In the genomic region with DNA sequence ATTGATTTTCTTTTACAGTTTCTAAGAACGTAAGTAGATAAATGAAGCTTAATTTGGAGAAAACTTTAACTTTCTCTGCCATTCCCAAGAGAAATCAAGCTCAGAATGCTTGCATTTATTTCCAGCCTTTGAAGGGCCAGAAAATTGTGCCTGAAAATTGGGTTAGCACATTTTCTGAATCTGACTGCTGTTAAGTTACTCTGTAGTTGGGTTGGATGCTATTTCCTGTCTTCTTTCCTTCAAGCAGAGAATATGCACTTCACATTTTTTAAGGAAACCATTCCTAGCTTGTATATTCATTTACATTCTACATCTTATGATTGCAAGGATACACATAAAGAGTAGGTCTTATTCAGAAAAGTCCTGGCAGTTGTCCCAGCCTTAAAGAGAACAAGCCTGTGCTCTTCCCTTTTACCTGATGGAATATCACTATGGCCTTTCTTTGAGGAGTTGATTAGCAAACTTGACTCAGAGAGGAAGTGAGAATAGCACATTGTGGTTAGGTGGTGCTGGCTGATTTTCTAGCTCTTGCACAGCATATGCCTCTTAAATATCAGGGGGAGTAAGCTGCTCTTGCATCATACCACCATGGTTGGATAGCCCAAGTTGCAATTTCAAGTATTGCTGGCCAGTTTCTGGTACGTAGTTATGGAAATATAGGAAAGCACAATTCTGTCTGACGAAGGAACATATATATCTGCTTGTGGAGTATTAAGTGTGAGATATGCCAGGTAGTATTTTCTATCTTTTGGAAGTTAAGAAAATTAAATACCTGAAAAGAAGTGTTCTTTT, we compare ENCODE assay signal across 9 cellular contexts.
A peak's percentile ranks its signal among the peaks of the same experiment; 100 is the strongest.
DNase-seq lines count a peak whose midpoint lies in the region; ATAC-seq and TF ChIP-seq lines count a peak whose summit lies in the region.
"Had no signal": no experiment of that assay in that cellular context is flagged by ENCODE, and none has a peak within 500 bp of the region (broad histone marks: within the 10 kb centered on the region; RNA-seq: fewer than 3 reads in every experiment).

No MANE protein-coding gene starts in this region.

- WGBS in smooth muscle cell (ENCODE audit: low lambda C conversion rate), result 94% methylated on average over 3 of the region's 3 CpGs

- H3K9me3 ChIP-seq in DOHH2 (ENCODE audit: control insufficient read depth, insufficient read depth, low read length) (no peaks in the 10 kb centered on the region), SU-DHL-6 (ENCODE audit: insufficient read depth, low read length) (no peaks in the 10 kb centered on the region), smooth muscle cell (replicated peaks; ENCODE audit: low read depth) (no peaks in the 10 kb centered on the region)

- H3K27me3 ChIP-seq in DOHH2 (ENCODE audit: control insufficient read depth, low read length), result no peaks in the 10 kb centered on the region
- H3K27me3 ChIP-seq in SU-DHL-6 (ENCODE audit: low read length), result no peaks in the 10 kb centered on the region
- H3K27me3 ChIP-seq in smooth muscle cell (ENCODE audit: low read depth), result no peaks in the 10 kb centered on the region

- H4K20me1 ChIP-seq in DOHH2 (ENCODE audit: control insufficient read depth, insufficient read depth, low read depth, low read length) (no peaks in the 10 kb centered on the region), SU-DHL-6 (ENCODE audit: low read depth, low read length) (no peaks in the 10 kb centered on the region), smooth muscle cell (ENCODE audit: low read depth) (no peaks in the 10 kb centered on the region)

- H2AFZ ChIP-seq in SU-DHL-6 (ENCODE audit: low read depth, low read length, severe bottlenecking) (no peak overlapping the region), smooth muscle cell (ENCODE audit: low read depth) (no peak overlapping the region)

- H3K4me1 ChIP-seq in DOHH2 (ENCODE audit: control insufficient read depth, low read length) (peaks cover 34% of the 10 kb centered on the region), smooth muscle cell (ENCODE audit: low read depth) (no peaks in the 10 kb centered on the region)

- peak overlapping the region; percentile 59 for H3K4me2 ChIP-seq in DOHH2 (ENCODE audit: low read length)
- H3K4me2 ChIP-seq in SU-DHL-6 (ENCODE audit: low read depth, low read length, poor library complexity, severe bottlenecking), result peak overlapping the region; percentile 42
- no peak overlapping the region for H3K4me2 ChIP-seq in smooth muscle cell

- H3K4me3 ChIP-seq in DOHH2 (ENCODE audit: low read length), result peak overlapping the region; percentile 30
- H3K4me3 ChIP-seq in SU-DHL-6 (ENCODE audit: insufficient read depth, low read length, poor library complexity, severe bottlenecking), result no peak overlapping the region
- no peak overlapping the region for H3K4me3 ChIP-seq in smooth muscle cell

- H3K9ac ChIP-seq in SU-DHL-6 (ENCODE audit: low read length) (no peak overlapping the region; the same call in 1 of the 2 replicates), smooth muscle cell (ENCODE audit: low read depth) (no peak overlapping the region)

- H3K27ac ChIP-seq in DOHH2 (ENCODE audit: low read depth, low read length) (peak overlapping the region; percentile 69), SU-DHL-6 (ENCODE audit: low read depth, low read length) (peak overlapping the region; percentile 29), smooth muscle cell (ENCODE audit: low read depth) (no peak overlapping the region)

- no peaks in the 10 kb centered on the region for H3K9me2 ChIP-seq in DOHH2 (replicated peaks; ENCODE audit: control insufficient read depth, low read length)
- H3K9me2 ChIP-seq in SU-DHL-6 (replicated peaks; ENCODE audit: insufficient read depth, low read length), result no peaks in the 10 kb centered on the region

- H3K79me2 ChIP-seq in DOHH2 (ENCODE audit: control insufficient read depth, low read length), result no peaks in the 10 kb centered on the region
- no peaks in the 10 kb centered on the region for H3K79me2 ChIP-seq in SU-DHL-6 (ENCODE audit: insufficient read depth, low read length)
- no peaks in the 10 kb centered on the region for H3K79me2 ChIP-seq in smooth muscle cell (ENCODE audit: low read depth)

- DNase-seq in iris pigment epithelial cell (ENCODE audit: low read depth) (peak; percentile 92), cerebellar nuclear complex (lab: John Stamatoyannopoulos, UW) (no peak), NCI-H526 treated with DMSO at 0.1 percent for 48 hours (lab: John Stamatoyannopoulos, UW) (no peak), smooth muscle cell (lab: John Stamatoyannopoulos, UW; ENCODE audit: unreplicated experiment) (no peak)

- H3F3A ChIP-seq in DOHH2 (ENCODE audit: control insufficient read depth, insufficient read depth), result peaks cover 9% of the 10 kb centered on the region; the same call in 1 of the 2 replicates
- H3F3A ChIP-seq in SU-DHL-6 (ENCODE audit: insufficient read depth), result no peaks in the 10 kb centered on the region; the same call in 1 of the 2 replicates
- H3F3A ChIP-seq in smooth muscle cell (ENCODE audit: low read depth), result no peaks in the 10 kb centered on the region

- ATAC-seq in GM19351 (IDR thresholded peaks at IDR 0.05; ENCODE audit: unreplicated experiment) (peak; percentile 100), HG03196 (IDR thresholded peaks at IDR 0.05; ENCODE audit: unreplicated experiment) (peak; percentile 96)
- ATAC-seq: Panc1 had no signal

- H3K36me3 ChIP-seq in DOHH2 (ENCODE audit: control insufficient read depth, low read length), result no peaks in the 10 kb centered on the region
- no peaks in the 10 kb centered on the region for H3K36me3 ChIP-seq in SU-DHL-6 (ENCODE audit: low read length)
- no peaks in the 10 kb centered on the region for H3K36me3 ChIP-seq in smooth muscle cell (ENCODE audit: low read depth)

- TF ChIP-seq CTCF in DOHH2 (IDR thresholded peaks at IDR 0.05; ENCODE audit: low read depth, low read length, poor library complexity, severe bottlenecking) (no peak), SU-DHL-6 (IDR thresholded peaks at IDR 0.05; ENCODE audit: insufficient read depth, low read length, poor library complexity, severe bottlenecking) (no peak), smooth muscle cell (IDR thresholded peaks at IDR 0.05; ENCODE audit: borderline replicate concordance, insufficient read depth, poor library complexity, severe bottlenecking) (no peak)
